10 cellular contexts compared by ENCODE assay signal in the genomic region with DNA sequence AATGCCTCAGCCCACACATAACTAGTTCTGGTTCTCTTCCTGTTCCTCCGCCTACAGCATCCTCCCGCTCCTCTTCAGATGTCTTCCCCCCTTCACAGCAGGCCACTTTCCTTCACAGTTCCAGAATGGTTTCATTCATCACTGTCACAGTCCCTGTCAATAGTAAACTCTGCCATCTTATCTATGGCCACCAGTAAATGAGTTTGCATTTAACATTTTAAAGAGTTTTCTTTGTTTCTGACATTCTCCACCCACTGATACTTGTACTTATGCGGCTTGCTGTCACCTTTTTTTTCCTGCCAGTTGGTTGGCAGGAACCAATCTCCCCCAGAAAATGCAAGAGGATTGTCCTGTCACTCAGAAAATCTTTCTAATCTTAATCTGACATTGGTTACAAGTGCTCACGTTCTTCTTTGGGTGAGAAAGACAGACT.
DNase-seq lines count a peak whose midpoint lies in the region; ATAC-seq and TF ChIP-seq lines count a peak whose summit lies in the region.
"Had no signal": no experiment of that assay in that cellular context is flagged by ENCODE, and none has a peak within 500 bp of the region (broad histone marks: within the 10 kb centered on the region; RNA-seq: fewer than 3 reads in every experiment).

No MANE protein-coding gene starts in this region.

- peak; percentile 8 for DNase-seq in activated CD8-positive, alpha-beta T cell treated with anti-CD3 and anti-CD28 coated beads for 36 hours
- no peak for DNase-seq in activated CD8-positive, alpha-beta T cell treated with anti-CD3 and anti-CD28 coated beads, Interleukin-2, amount 10 ng/mL, durations not matched to agents 7 days and 5 days
- DNase-seq in activated CD4-positive, alpha-beta T cell treated with anti-CD3 and anti-CD28 coated beads, Interleukin-2, amount 50 U/mL, for 4 hours, result peak; percentile 0 to 4
- DNase-seq in stimulated activated CD8-positive, alpha-beta memory T cell treated with anti-CD3 and anti-CD28 coated beads, Interleukin-4, amount 100 ng/mL, for 48 hours, result peak; percentile 24
- DNase-seq in kidney tubule cell (ENCODE audit: low spot score) (no peak), NCI-H1105 treated with DMSO at 0.1 percent for 48 hours (lab: John Stamatoyannopoulos, UW) (no peak), AG08396 (ENCODE audit: low spot score) (no peak)
- DNase-seq: Karpas-422 had no signal

- H3K36me3 Mint-ChIP-seq in activated CD8-positive, alpha-beta T cell treated with anti-CD3 and anti-CD28 coated beads for 36 hours (ENCODE audit: low read depth), result no peaks in the 10 kb centered on the region
- H3K36me3 Mint-ChIP-seq in activated CD8-positive, alpha-beta T cell treated with anti-CD3 and anti-CD28 coated beads, Interleukin-2, amount 10 ng/mL, durations not matched to agents 7 days and 5 days (ENCODE audit: low read depth), result no peaks in the 10 kb centered on the region

- intact Hi-C loops in activated CD8-positive, alpha-beta T cell treated with anti-CD3 and anti-CD28 coated beads for 36 hours (cut with micrococcal nuclease), result no loop called here

- H3K27me3 Mint-ChIP-seq in activated CD8-positive, alpha-beta T cell treated with anti-CD3 and anti-CD28 coated beads for 36 hours, result peaks cover 3% of the 10 kb centered on the region
- no peaks in the 10 kb centered on the region for H3K27me3 Mint-ChIP-seq in activated CD8-positive, alpha-beta T cell treated with anti-CD3 and anti-CD28 coated beads, Interleukin-2, amount 10 ng/mL, durations not matched to agents 7 days and 5 days (ENCODE audit: low read depth)

- H3K9me3 Mint-ChIP-seq in activated CD8-positive, alpha-beta T cell treated with anti-CD3 and anti-CD28 coated beads for 36 hours, result no peaks in the 10 kb centered on the region
- H3K9me3 Mint-ChIP-seq in activated CD8-positive, alpha-beta T cell treated with anti-CD3 and anti-CD28 coated beads, Interleukin-2, amount 10 ng/mL, durations not matched to agents 7 days and 5 days (ENCODE audit: insufficient read depth), result no peaks in the 10 kb centered on the region

- peak; percentile 47 for ATAC-seq in activated CD8-positive, alpha-beta T cell treated with anti-CD3 and anti-CD28 coated beads for 36 hours
- no peak for ATAC-seq in activated CD8-positive, alpha-beta T cell treated with anti-CD3 and anti-CD28 coated beads, Interleukin-2, amount 10 ng/mL, durations not matched to agents 7 days and 5 days
- ATAC-seq in HG02763 (IDR thresholded peaks at IDR 0.05; ENCODE audit: unreplicated experiment), result peak; percentile 68
- ATAC-seq: Panc1 had no signal

- TF ChIP-seq CTCF in activated CD8-positive, alpha-beta T cell treated with anti-CD3 and anti-CD28 coated beads for 36 hours (IDR thresholded peaks at IDR 0.05), result no peak

- peak overlapping the region; percentile 87 for H3K27ac Mint-ChIP-seq in activated CD8-positive, alpha-beta T cell treated with anti-CD3 and anti-CD28 coated beads for 36 hours
- H3K27ac Mint-ChIP-seq in activated CD8-positive, alpha-beta T cell treated with anti-CD3 and anti-CD28 coated beads, Interleukin-2, amount 10 ng/mL, durations not matched to agents 7 days and 5 days, result no peak overlapping the region

- H3K4me3 Mint-ChIP-seq in activated CD8-positive, alpha-beta T cell treated with anti-CD3 and anti-CD28 coated beads for 36 hours, result no peak overlapping the region
- no peak overlapping the region for H3K4me3 Mint-ChIP-seq in activated CD8-positive, alpha-beta T cell treated with anti-CD3 and anti-CD28 coated beads, Interleukin-2, amount 10 ng/mL, durations not matched to agents 7 days and 5 days

- H3K4me1 Mint-ChIP-seq in activated CD8-positive, alpha-beta T cell treated with anti-CD3 and anti-CD28 coated beads for 36 hours (ENCODE audit: low read depth), result peaks cover 15% of the 10 kb centered on the region
- peaks cover 3% of the 10 kb centered on the region for H3K4me1 Mint-ChIP-seq in activated CD8-positive, alpha-beta T cell treated with anti-CD3 and anti-CD28 coated beads, Interleukin-2, amount 10 ng/mL, durations not matched to agents 7 days and 5 days (ENCODE audit: low read depth)

- POLR2A ChIA-PET in activated CD8-positive, alpha-beta T cell treated with anti-CD3 and anti-CD28 coated beads for 36 hours (lab: Charles Lee), result no interaction called here
- POLR2A ChIA-PET in activated CD8-positive, alpha-beta T cell treated with anti-CD3 and anti-CD28 coated beads, Interleukin-2, amount 10 ng/mL, durations not matched to agents 7 days and 5 days (lab: Charles Lee), result no interaction called here

- CTCF ChIA-PET in activated CD8-positive, alpha-beta T cell treated with anti-CD3 and anti-CD28 coated beads for 36 hours (lab: Charles Lee), result no interaction called here
- CTCF ChIA-PET in activated CD8-positive, alpha-beta T cell treated with anti-CD3 and anti-CD28 coated beads, Interleukin-2, amount 10 ng/mL, durations not matched to agents 7 days and 5 days (lab: Charles Lee), result no interaction called here

Comparison
In these comparisons a context has a peak if more than half of its experiments do, and no peak if none do; other contexts are left out.
1. DNase-seq: peak in activated CD8-positive, alpha-beta T cell treated with anti-CD3 and anti-CD28 coated beads for 36 hours (single experiment), activated CD4-positive, alpha-beta T cell treated with anti-CD3 and anti-CD28 coated beads, Interleukin-2, amount 50 U/mL, for 4 hours (2 of 2) and stimulated activated CD8-positive, alpha-beta memory T cell treated with anti-CD3 and anti-CD28 coated beads, Interleukin-4, amount 100 ng/mL, for 48 hours (single experiment); none in activated CD8-positive, alpha-beta T cell treated with anti-CD3 and anti-CD28 coated beads, Interleukin-2, amount 10 ng/mL, durations not matched to agents 7 days and 5 days (single experiment), kidney tubule cell (single experiment), NCI-H1105 treated with DMSO at 0.1 percent for 48 hours (single experiment) and AG08396 (single experiment).